ENCODE assay signal across 1 cellular context in the genomic region with DNA sequence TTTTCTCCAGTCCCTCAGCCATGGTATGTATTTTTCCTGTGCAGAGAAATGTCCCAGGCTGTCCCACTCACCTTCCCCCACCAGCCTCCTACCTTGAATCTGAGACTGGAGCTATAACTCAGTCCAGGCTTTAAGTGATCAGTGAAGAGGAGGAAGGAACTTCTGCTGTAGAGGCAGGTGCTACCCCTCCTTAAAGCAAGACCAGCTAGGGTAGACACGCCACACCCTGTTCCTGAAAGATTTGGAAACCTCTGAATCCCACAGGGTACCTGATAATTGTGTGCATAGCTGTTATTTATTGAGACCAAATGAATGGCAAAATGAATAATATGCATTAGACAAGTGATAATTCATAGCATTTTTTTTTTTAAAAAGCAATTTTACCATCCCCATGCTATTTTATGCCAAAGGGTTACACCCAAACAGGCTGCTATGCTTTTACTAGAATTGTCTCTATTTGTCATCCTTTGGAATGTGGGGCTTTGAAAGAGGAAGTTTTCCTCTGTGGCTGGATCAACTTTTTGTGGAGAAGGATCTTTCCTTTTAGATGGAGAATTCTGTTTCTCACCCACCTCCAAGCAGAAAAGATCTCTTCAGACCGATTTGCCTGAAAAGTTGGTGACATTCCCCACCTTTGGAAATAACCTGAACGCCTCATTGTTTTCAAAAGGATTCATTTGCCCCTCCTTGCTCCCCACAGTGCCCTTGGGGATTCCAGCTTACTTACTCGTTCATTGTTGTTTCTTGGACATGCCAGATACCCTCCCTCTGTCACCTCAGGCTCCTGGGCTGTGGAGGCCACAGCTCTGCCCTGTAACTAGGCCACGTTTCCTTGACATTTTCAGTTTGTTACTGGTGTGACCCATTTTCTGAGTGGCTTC.
TF ChIP-seq lines count a peak whose summit lies in the region.

No MANE protein-coding gene starts in this region.

TF ChIP-seq in WTC11, 78 proteins besides CTCF, POLR2A, EP300 and RAD21 (continued from another document):
- TF ChIP-seq, protein P1, sequence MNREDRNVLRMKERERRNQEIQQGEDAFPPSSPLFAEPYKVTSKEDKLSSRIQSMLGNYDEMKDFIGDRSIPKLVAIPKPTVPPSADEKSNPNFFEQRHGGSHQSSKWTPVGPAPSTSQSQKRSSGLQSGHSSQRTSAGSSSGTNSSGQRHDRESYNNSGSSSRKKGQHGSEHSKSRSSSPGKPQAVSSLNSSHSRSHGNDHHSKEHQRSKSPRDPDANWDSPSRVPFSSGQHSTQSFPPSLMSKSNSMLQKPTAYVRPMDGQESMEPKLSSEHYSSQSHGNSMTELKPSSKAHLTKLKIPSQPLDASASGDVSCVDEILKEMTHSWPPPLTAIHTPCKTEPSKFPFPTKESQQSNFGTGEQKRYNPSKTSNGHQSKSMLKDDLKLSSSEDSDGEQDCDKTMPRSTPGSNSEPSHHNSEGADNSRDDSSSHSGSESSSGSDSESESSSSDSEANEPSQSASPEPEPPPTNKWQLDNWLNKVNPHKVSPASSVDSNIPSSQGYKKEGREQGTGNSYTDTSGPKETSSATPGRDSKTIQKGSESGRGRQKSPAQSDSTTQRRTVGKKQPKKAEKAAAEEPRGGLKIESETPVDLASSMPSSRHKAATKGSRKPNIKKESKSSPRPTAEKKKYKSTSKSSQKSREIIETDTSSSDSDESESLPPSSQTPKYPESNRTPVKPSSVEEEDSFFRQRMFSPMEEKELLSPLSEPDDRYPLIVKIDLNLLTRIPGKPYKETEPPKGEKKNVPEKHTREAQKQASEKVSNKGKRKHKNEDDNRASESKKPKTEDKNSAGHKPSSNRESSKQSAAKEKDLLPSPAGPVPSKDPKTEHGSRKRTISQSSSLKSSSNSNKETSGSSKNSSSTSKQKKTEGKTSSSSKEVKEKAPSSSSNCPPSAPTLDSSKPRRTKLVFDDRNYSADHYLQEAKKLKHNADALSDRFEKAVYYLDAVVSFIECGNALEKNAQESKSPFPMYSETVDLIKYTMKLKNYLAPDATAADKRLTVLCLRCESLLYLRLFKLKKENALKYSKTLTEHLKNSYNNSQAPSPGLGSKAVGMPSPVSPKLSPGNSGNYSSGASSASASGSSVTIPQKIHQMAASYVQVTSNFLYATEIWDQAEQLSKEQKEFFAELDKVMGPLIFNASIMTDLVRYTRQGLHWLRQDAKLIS (CRISPR knock-in tag; IDR thresholded peaks at IDR 0.05; ENCODE audit: borderline replicate concordance) = no peak
